Comparison of ENCODE assay signal across 16 cellular contexts in genomic region chr2:105881286-105882136, GRCh38.
"Had no signal": no experiment of that assay in that cellular context is flagged by ENCODE, and none has a peak within 500 bp of the region (broad histone marks: within the 10 kb centered on the region; RNA-seq: fewer than 3 reads in every experiment).

No MANE protein-coding gene starts in this region.

- H3K27ac ChIP-seq: pancreas, tibial artery had no signal

- H3K27me3 Mint-ChIP-seq: activated CD8-positive, alpha-beta memory T cell treated with anti-CD3 and anti-CD28 coated beads, Interleukin-2, amount 10 ng/mL, durations not matched to agents 7 days and 5 days; central memory CD8-positive, alpha-beta T cell; dendritic cell treated with granulocyte-macrophage colony-stimulating factor and Interleukin-4, amounts not matched to agents 40 ng/mL and 50 ng/mL, for 4 days; effector memory CD8-positive, alpha-beta T cell had no signal

- FAIRE-seq: pancreas had no signal

- H3K27ac Mint-ChIP-seq: activated CD8-positive, alpha-beta memory T cell treated with anti-CD3 and anti-CD28 coated beads, Interleukin-2, amount 10 ng/mL, durations not matched to agents 7 days and 5 days; dendritic cell treated with granulocyte-macrophage colony-stimulating factor and Interleukin-4, amounts not matched to agents 40 ng/mL and 50 ng/mL, for 4 days; T-helper 2 cell treated with Interferon-gamma antibody and Interleukin-4, amounts not matched to agents 5 μg/mL and 100 μg/mL, for 36 hours had no signal

- DNase-seq: activated CD4-positive, alpha-beta T cell treated with anti-CD3 and anti-CD28 coated beads for 1 hour; activated CD8-positive, alpha-beta memory T cell treated with anti-CD3 and anti-CD28 coated beads, Interleukin-2, amount 10 ng/mL, durations not matched to agents 7 days and 5 days; activated naive CD4-positive, alpha-beta T cell; activated T-cell treated with anti-CD3 and anti-CD28 coated beads, Interleukin-2, amount 50 U/mL, for 4 hours; amygdala; effector memory CD8-positive, alpha-beta T cell; hypothalamus; kidney glomerular epithelial cell; stimulated activated CD4-positive, alpha-beta T cell treated with anti-CD3 and anti-CD28 coated beads, Interleukin-2, amount 100 ng/mL, for 48 hours; stimulated activated CD8-positive, alpha-beta memory T cell treated with anti-CD3 and anti-CD28 coated beads, Interleukin-4, amount 100 ng/mL, for 48 hours; tibial artery had no signal

- H3K27me3 ChIP-seq: pancreas, tibial artery had no signal

- H3K9me3 Mint-ChIP-seq: activated T-cell treated with anti-CD3 and anti-CD28 coated beads, Interleukin-2, amount 50 U/mL, for 4 hours; central memory CD8-positive, alpha-beta T cell; effector memory CD8-positive, alpha-beta T cell; neural crest cell; T-helper 2 cell treated with Interferon-gamma antibody and Interleukin-4, amounts not matched to agents 5 μg/mL and 100 μg/mL, for 36 hours had no signal

- H3K4me3 ChIP-seq: pancreas, tibial artery had no signal

- H3K4me3 Mint-ChIP-seq: activated CD8-positive, alpha-beta memory T cell treated with anti-CD3 and anti-CD28 coated beads, Interleukin-2, amount 10 ng/mL, durations not matched to agents 7 days and 5 days; activated T-cell treated with anti-CD3 and anti-CD28 coated beads, Interleukin-2, amount 50 U/mL, for 4 hours; central memory CD8-positive, alpha-beta T cell; dendritic cell treated with granulocyte-macrophage colony-stimulating factor and Interleukin-4, amounts not matched to agents 40 ng/mL and 50 ng/mL, for 4 days; T-helper 2 cell treated with Interferon-gamma antibody and Interleukin-4, amounts not matched to agents 5 μg/mL and 100 μg/mL, for 36 hours had no signal

- ATAC-seq: activated CD8-positive, alpha-beta memory T cell treated with anti-CD3 and anti-CD28 coated beads, Interleukin-2, amount 10 ng/mL, durations not matched to agents 7 days and 5 days; activated T-cell treated with anti-CD3 and anti-CD28 coated beads, Interleukin-2, amount 50 U/mL, for 4 hours; effector memory CD8-positive, alpha-beta T cell; pancreas had no signal

- H3K9me3 ChIP-seq: pancreas, tibial artery had no signal
